In genomic region chr21:36021251-36021837, GRCh38 we compare ENCODE assay signal across 1 cellular context.
A peak's percentile ranks its signal among the peaks of the same experiment; 100 is the strongest.
TF ChIP-seq lines count a peak whose summit lies in the region.

No MANE protein-coding gene starts in this region.

TF ChIP-seq in GM12878, 131 proteins besides CTCF, POLR2A, EP300 and RAD21 (continued from another document):
- TF ChIP-seq ZNF592 (IDR thresholded peaks at IDR 0.05): no peak
- TF ChIP-seq SMAD1 (IDR thresholded peaks at IDR 0.05; ENCODE audit: low read depth, partially characterized antibody): no peak
- TF ChIP-seq RELB (IDR thresholded peaks at IDR 0.05; ENCODE audit: low read depth): no peak
- TF ChIP-seq E4F1 (IDR thresholded peaks at IDR 0.05; ENCODE audit: borderline replicate concordance, partially characterized antibody): no peak
- peak; percentile 47; the same call in 1 of the 2 replicates for TF ChIP-seq RUNX3 (IDR thresholded peaks at IDR 0.05; ENCODE audit: low read length)
- TF ChIP-seq MEF2A (IDR thresholded peaks at IDR 0.05; ENCODE audit: insufficient read depth, low read depth, low read length): no peak
- TF ChIP-seq TBL1XR1 (IDR thresholded peaks at IDR 0.05; ENCODE audit: low read depth, low read length): no peak
- no peak for TF ChIP-seq ATF2 (IDR thresholded peaks at IDR 0.05; ENCODE audit: low read length)
- 0 out of 4 replicates have a peak, but pooled peaks of 1 of the 2 experiments have one; percentile 6 for TF ChIP-seq IKZF2 (IDR thresholded peaks at IDR 0.05)
- TF ChIP-seq ZNF217 (IDR thresholded peaks at IDR 0.05): peak; percentile 81
